In the genomic region with DNA sequence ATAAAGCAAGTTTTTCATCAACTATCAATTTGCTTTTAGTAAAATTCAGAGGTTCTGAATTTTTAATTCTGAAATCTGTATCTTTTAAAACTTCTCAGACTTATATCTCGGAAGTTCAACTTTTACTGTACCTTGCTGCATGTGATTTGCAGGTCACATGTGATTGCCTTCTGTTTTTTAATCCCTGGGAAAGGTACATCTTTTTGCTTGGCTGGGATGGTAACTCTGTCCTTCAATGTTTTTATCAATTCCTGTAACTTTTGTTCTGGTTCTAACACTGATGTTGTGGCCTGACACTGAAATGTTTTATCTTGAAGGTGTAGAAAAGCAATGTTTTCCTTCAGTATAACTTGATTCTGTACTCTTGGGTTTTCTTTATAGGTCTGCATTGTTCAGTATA, we compare ENCODE assay signal across 1 cellular context.
TF ChIP-seq lines count a peak whose summit lies in the region.

No MANE protein-coding gene starts in this region.

TF ChIP-seq in HepG2, 621 proteins besides CTCF, POLR2A, EP300 and RAD21:
- TF ChIP-seq ZSCAN30 (CRISPR knock-in tag; IDR thresholded peaks at IDR 0.05) (no peak), CENPBD1 (CRISPR knock-in tag; IDR thresholded peaks at IDR 0.05; ENCODE audit: borderline replicate concordance, low read depth) (no peak), ZNF577 (CRISPR knock-in tag; IDR thresholded peaks at IDR 0.05; ENCODE audit: borderline replicate concordance, low read depth) (no peak), SP1 (IDR thresholded peaks at IDR 0.05) (no peak), SP1 (CRISPR knock-in tag; IDR thresholded peaks at IDR 0.05) (no peak), CBX2 (IDR thresholded peaks at IDR 0.05; ENCODE audit: low read depth, low read length) (no peak), CBX2 (CRISPR knock-in tag; IDR thresholded peaks at IDR 0.05; ENCODE audit: low read depth) (no peak), PHF5A (CRISPR knock-in tag; IDR thresholded peaks at IDR 0.05; ENCODE audit: low read depth, unreplicated experiment) (no peak), XBP1 (CRISPR knock-in tag; IDR thresholded peaks at IDR 0.05) (no peak), GATA4 (IDR thresholded peaks at IDR 0.05; ENCODE audit: borderline replicate concordance, low read depth) (no peak), TARDBP (CRISPR knock-in tag; IDR thresholded peaks at IDR 0.05) (no peak)
